ENCODE assay signal across 11 cellular contexts in genomic region chr16:81830845-81831600, GRCh38. TPM values are rescaled to one million over a fixed set of nuclear protein-coding genes. Genes with fewer than 3 reads are reported as not detected.
DNase-seq lines count a peak whose midpoint lies in the region; ATAC-seq, FAIRE-seq and TF ChIP-seq lines count a peak whose summit lies in the region.
"Had no signal": no experiment of that assay in that cellular context is flagged by ENCODE, and none has a peak within 500 bp of the region (broad histone marks: within the 10 kb centered on the region; RNA-seq: fewer than 3 reads in every experiment).

No MANE protein-coding gene starts in this region.

- no peak overlapping the region for H3K27ac Mint-ChIP-seq in astrocyte (ENCODE audit: unreplicated experiment)
- H3K27ac Mint-ChIP-seq: activated naive CD4-positive, alpha-beta T cell treated with anti-CD3 and anti-CD28 coated beads, Interleukin-2, amount 10 ng/mL, durations not matched to agents 7 days and 5 days had no signal

- H3K27me3 Mint-ChIP-seq in astrocyte (ENCODE audit: low read depth, unreplicated experiment), result no peaks in the 10 kb centered on the region

- peaks cover 18% of the 10 kb centered on the region for H3K4me1 Mint-ChIP-seq in astrocyte (ENCODE audit: low read depth, unreplicated experiment)

- peak overlapping the region; percentile 46 to 93 (median 86); a peak in 21 of 22 replicates for H3K9ac ChIP-seq in BLaER1 treated with 17β-estradiol and CSF1 and Interleukin-3, amounts not matched to agents 10 nM and 100 nM
- H3K9ac ChIP-seq in astrocyte (ENCODE audit: low read length), result no peak overlapping the region

- no peak for FAIRE-seq in astrocyte (lab: Jason Lieb, UNC)
- FAIRE-seq: G401.6 had no signal

- peaks cover 0 to 25% (median 0%) of the 10 kb centered on the region in 11 experiments; a peak in 5 of 22 replicates for H3K36me3 ChIP-seq in BLaER1 treated with 17β-estradiol and CSF1 and Interleukin-3, amounts not matched to agents 10 nM and 100 nM
- no peaks in the 10 kb centered on the region for H3K36me3 ChIP-seq in astrocyte (ENCODE audit: insufficient read depth, low read length)

- H3K27ac ChIP-seq in BLaER1 treated with 17β-estradiol and CSF1 and Interleukin-3, amounts not matched to agents 10 nM and 100 nM, result peak overlapping the region; percentile 63 to 99 (median 97)
- no peak overlapping the region for H3K27ac ChIP-seq in astrocyte (ENCODE audit: low read depth, low read length)

- no peaks in the 10 kb centered on the region for H3K9me3 ChIP-seq in BLaER1 treated with 17β-estradiol and CSF1 and Interleukin-3, amounts not matched to agents 10 nM and 100 nM (replicated peaks in 1 of 11)
- no peaks in the 10 kb centered on the region for H3K9me3 ChIP-seq in astrocyte (ENCODE audit: insufficient read depth, low read depth, low read length)

- TF ChIP-seq POLR2A in erythroblast (IDR thresholded peaks at IDR 0.05; ENCODE audit: low read length), result no peak

- H3K4me3 ChIP-seq in BLaER1 treated with 17β-estradiol and CSF1 and Interleukin-3, amounts not matched to agents 10 nM and 100 nM, result peak overlapping the region in 9 of 10 experiments; percentile 18 to 66 (median 51); a peak in 15 of 20 replicates
- H3K4me3 ChIP-seq in astrocyte (ENCODE audit: insufficient read depth, low read depth, low read length), result no peak overlapping the region

- peaks cover 2% of the 10 kb centered on the region for H3K9me3 Mint-ChIP-seq in astrocyte (ENCODE audit: unreplicated experiment)
- H3K9me3 Mint-ChIP-seq: activated naive CD4-positive, alpha-beta T cell treated with anti-CD3 and anti-CD28 coated beads, Interleukin-2, amount 10 ng/mL, durations not matched to agents 7 days and 5 days had no signal

- H3K4me3 Mint-ChIP-seq in astrocyte (ENCODE audit: unreplicated experiment), result no peak overlapping the region
- H3K4me3 Mint-ChIP-seq: activated naive CD4-positive, alpha-beta T cell treated with anti-CD3 and anti-CD28 coated beads, Interleukin-2, amount 10 ng/mL, durations not matched to agents 7 days and 5 days had no signal

- H3K4me2 ChIP-seq in BLaER1 treated with 17β-estradiol and CSF1 and Interleukin-3, amounts not matched to agents 10 nM and 100 nM, result peak overlapping the region; percentile 86 to 99 (median 96)
- H3K4me2 ChIP-seq in astrocyte (ENCODE audit: low read length), result peak overlapping the region; percentile 60

- TF ChIP-seq CTCF in astrocyte (IDR thresholded peaks at IDR 0.05; ENCODE audit: insufficient read depth, low read depth, low read length), result no peak

- no peak overlapping the region for H2AFZ ChIP-seq in astrocyte (ENCODE audit: low read depth, low read length)

- H3K79me2 ChIP-seq in astrocyte (ENCODE audit: insufficient read depth, low read length), result no peaks in the 10 kb centered on the region

- H3K27me3 ChIP-seq in BLaER1 treated with 17β-estradiol and CSF1 and Interleukin-3, amounts not matched to agents 10 nM and 100 nM, result no peaks in the 10 kb centered on the region
- no peaks in the 10 kb centered on the region for H3K27me3 ChIP-seq in astrocyte (ENCODE audit: insufficient read depth, low read length)

- peaks cover 3% of the 10 kb centered on the region for H3K36me3 Mint-ChIP-seq in astrocyte (ENCODE audit: low read depth, unreplicated experiment)
- H3K36me3 Mint-ChIP-seq: activated naive CD4-positive, alpha-beta T cell treated with anti-CD3 and anti-CD28 coated beads, Interleukin-2, amount 10 ng/mL, durations not matched to agents 7 days and 5 days had no signal

- peaks cover 0 to 28% (median 0%) of the 10 kb centered on the region in 11 experiments; a peak in 3 of 22 replicates for H4K20me1 ChIP-seq in BLaER1 treated with 17β-estradiol and CSF1 and Interleukin-3, amounts not matched to agents 10 nM and 100 nM
- no peaks in the 10 kb centered on the region for H4K20me1 ChIP-seq in astrocyte (ENCODE audit: insufficient read depth, low read length)

- DNase-seq in astrocyte (ENCODE audit: low read depth), result no peak
- no peak for DNase-seq in erythroblast (lab: John Stamatoyannopoulos, UW)
- DNase-seq in NCI-H1048 (lab: John Stamatoyannopoulos, UW), result no peak
- DNase-seq in NCI-H345 (lab: John Stamatoyannopoulos, UW), result no peak
- DNase-seq in NCI-H1105 treated with DMSO at 0.1 percent for 48 hours (lab: John Stamatoyannopoulos, UW), result no peak
- DNase-seq: cortex of kidney had no signal

- ATAC-seq in GM19035 (IDR thresholded peaks at IDR 0.05; ENCODE audit: unreplicated experiment) (peak; percentile 13), HG03354 (IDR thresholded peaks at IDR 0.05; ENCODE audit: poor library complexity, severe bottlenecking, unreplicated experiment) (peak; percentile 12)

- peaks cover 95 to 100% (median 100%) of the 10 kb centered on the region in 10 experiments for H3K4me1 ChIP-seq in BLaER1 treated with 17β-estradiol and CSF1 and Interleukin-3, amounts not matched to agents 10 nM and 100 nM
- no peaks in the 10 kb centered on the region for H3K4me1 ChIP-seq in astrocyte (ENCODE audit: insufficient read depth, low read length)

RNA-seq across cellular contexts. Expression of gene PLCG2, which starts 51.9 kb away (rescaled TPM):
- 3.1 and 5.3 TPM in 2 replicates for total RNA-seq in astrocyte
